Comparison of ENCODE assay signal across 19 cellular contexts in the genomic region with DNA sequence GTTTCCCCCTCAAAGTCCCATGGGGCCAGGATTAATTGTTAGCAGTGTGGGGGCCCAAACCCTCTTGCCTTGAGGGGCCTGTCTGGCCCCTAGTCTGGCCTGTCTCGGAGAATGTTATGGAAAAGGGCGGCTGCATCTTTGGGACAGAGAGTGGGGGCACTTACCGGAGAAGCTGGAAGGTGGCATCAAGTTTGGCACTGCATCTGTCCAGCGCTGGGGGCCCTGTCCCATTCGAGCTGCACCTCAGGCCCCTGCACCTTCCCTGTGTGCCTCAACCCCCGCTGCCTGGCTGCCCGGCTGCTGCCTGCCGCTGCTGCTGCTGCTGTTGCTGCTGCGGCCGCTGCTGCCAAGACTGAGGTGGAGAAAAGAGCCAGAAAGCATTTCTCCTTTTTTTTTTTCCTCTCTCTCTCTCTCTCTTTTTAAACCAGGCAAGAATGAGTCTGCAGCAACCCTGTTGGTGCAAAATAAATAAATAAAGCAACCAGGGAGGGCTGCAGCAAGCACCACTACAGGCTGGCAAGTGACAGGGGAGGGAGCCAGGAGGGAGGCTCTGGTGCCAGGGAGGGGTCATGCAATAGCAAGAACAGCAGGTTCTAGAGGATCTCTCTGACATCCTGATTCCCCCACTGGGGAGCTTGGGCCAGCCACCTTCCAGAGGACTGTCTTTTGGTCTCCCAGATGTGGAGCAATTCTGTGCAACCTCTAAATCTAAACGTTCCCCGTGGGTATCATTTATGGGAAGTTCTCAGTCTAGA. TPM values are rescaled to one million over a fixed set of nuclear protein-coding genes. Genes with fewer than 3 reads are reported as not detected.
"Had no signal": no experiment of that assay in that cellular context is flagged by ENCODE, and none has a peak within 500 bp of the region (broad histone marks: within the 10 kb centered on the region; RNA-seq: fewer than 3 reads in every experiment).

A gene with protein sequence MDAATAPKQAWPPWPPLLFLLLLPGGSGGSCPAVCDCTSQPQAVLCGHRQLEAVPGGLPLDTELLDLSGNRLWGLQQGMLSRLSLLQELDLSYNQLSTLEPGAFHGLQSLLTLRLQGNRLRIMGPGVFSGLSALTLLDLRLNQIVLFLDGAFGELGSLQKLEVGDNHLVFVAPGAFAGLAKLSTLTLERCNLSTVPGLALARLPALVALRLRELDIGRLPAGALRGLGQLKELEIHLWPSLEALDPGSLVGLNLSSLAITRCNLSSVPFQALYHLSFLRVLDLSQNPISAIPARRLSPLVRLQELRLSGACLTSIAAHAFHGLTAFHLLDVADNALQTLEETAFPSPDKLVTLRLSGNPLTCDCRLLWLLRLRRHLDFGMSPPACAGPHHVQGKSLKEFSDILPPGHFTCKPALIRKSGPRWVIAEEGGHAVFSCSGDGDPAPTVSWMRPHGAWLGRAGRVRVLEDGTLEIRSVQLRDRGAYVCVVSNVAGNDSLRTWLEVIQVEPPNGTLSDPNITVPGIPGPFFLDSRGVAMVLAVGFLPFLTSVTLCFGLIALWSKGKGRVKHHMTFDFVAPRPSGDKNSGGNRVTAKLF (minus strand): TSS at position 354 of the 755 bp plus-strand sequence. CDS start 2,715 bp downstream, outside the sequence.

- H3K9me3 Mint-ChIP-seq: activated B cell treated with CpG ODN at 0.5 μM for 24 hours; activated T-helper 1 cell treated with anti-CD3 and anti-CD28 coated beads, Interleukin-12 subunit alpha, Interleukin-12 subunit beta, Interleukin-2, Interleukin-4 antibody, amounts not matched to agents 30 ng/mL and 10 ng/mL and 1 ng/mL, durations not matched to agents 14 hours and 24 hours and 36 hours; central memory CD8-positive, alpha-beta T cell; mesothelial cell of epicardium; neural progenitor cell; stimulated activated naive B cell treated with anti-CD40 and anti-IgM and Interleukin-4, amounts not matched to agents 10 μg/mL and 1 μg/mL and 100 μg/mL, for 72 hours; T-helper 2 cell treated with Interferon-gamma antibody and Interleukin-4, amounts not matched to agents 5 μg/mL and 100 μg/mL, for 36 hours had no signal

- DNase-seq: activated B cell treated with CpG ODN at 0.5 μM for 24 hours; activated CD4-positive, alpha-beta T cell treated with anti-CD3 and anti-CD28 coated beads for 48 hours; activated naive CD4-positive, alpha-beta T cell treated with Interleukin-2 at 50 U/mL for 16 hours; anterior cingulate cortex; brain microvascular endothelial cell; cortex of kidney; effector CD4-positive, alpha-beta T cell; foreskin keratinocyte; lower lobe of right lung; ovary; stimulated activated CD4-positive, alpha-beta T cell treated with anti-CD3 and anti-CD28 coated beads, Interleukin-2, amount 100 ng/mL, for 48 hours; stimulated activated naive B cell treated with anti-CD40 and anti-IgM and Interleukin-4, amounts not matched to agents 10 μg/mL and 1 μg/mL and 100 μg/mL, for 72 hours; transverse colon had no signal

- H3K36me3 ChIP-seq: brain microvascular endothelial cell, lower lobe of right lung, neural progenitor cell, ovary, transverse colon, vagina had no signal

- H3K27ac ChIP-seq: brain microvascular endothelial cell, foreskin keratinocyte, lower lobe of right lung, neural progenitor cell, ovary, transverse colon, vagina had no signal

- H3K9me3 ChIP-seq: lower lobe of right lung, ovary, transverse colon, vagina had no signal

- H3K27me3 ChIP-seq: neural progenitor cell, ovary, vagina had no signal

- H3K4me3 ChIP-seq: lower lobe of right lung, neural progenitor cell, ovary, transverse colon, vagina had no signal

- H3K4me1 ChIP-seq: foreskin keratinocyte, lower lobe of right lung, neural progenitor cell, transverse colon, vagina had no signal

- H3K4me3 Mint-ChIP-seq: activated B cell treated with CpG ODN at 0.5 μM for 24 hours; activated T-helper 1 cell treated with anti-CD3 and anti-CD28 coated beads, Interleukin-12 subunit alpha, Interleukin-12 subunit beta, Interleukin-2, Interleukin-4 antibody, amounts not matched to agents 30 ng/mL and 10 ng/mL and 1 ng/mL, durations not matched to agents 14 hours and 24 hours and 36 hours; central memory CD8-positive, alpha-beta T cell; mesothelial cell of epicardium; neural progenitor cell; stimulated activated naive B cell treated with anti-CD40 and anti-IgM and Interleukin-4, amounts not matched to agents 10 μg/mL and 1 μg/mL and 100 μg/mL, for 72 hours; T-helper 2 cell treated with Interferon-gamma antibody and Interleukin-4, amounts not matched to agents 5 μg/mL and 100 μg/mL, for 36 hours had no signal

- H3K36me3 Mint-ChIP-seq: mesothelial cell of epicardium; neural progenitor cell; stimulated activated naive B cell treated with anti-CD40 and anti-IgM and Interleukin-4, amounts not matched to agents 10 μg/mL and 1 μg/mL and 100 μg/mL, for 72 hours had no signal

- H3K27ac Mint-ChIP-seq: activated B cell treated with CpG ODN at 0.5 μM for 24 hours; activated T-helper 1 cell treated with anti-CD3 and anti-CD28 coated beads, Interleukin-12 subunit alpha, Interleukin-12 subunit beta, Interleukin-2, Interleukin-4 antibody, amounts not matched to agents 30 ng/mL and 10 ng/mL and 1 ng/mL, durations not matched to agents 14 hours and 24 hours and 36 hours; mesothelial cell of epicardium; neural progenitor cell; stimulated activated naive B cell treated with anti-CD40 and anti-IgM and Interleukin-4, amounts not matched to agents 10 μg/mL and 1 μg/mL and 100 μg/mL, for 72 hours; T-helper 2 cell treated with Interferon-gamma antibody and Interleukin-4, amounts not matched to agents 5 μg/mL and 100 μg/mL, for 36 hours had no signal

- ATAC-seq: foreskin keratinocyte; lower lobe of right lung; stimulated activated naive B cell treated with anti-CD40 and anti-IgM and Interleukin-4, amounts not matched to agents 10 μg/mL and 1 μg/mL and 100 μg/mL, for 72 hours had no signal

RNA-seq across cellular contexts. Expression of the gene that starts here (rescaled TPM):
- total RNA-seq: activated B cell treated with CpG ODN at 0.5 μM for 24 hours, foreskin keratinocyte, mesothelial cell of epicardium had no signal
- polyA plus RNA-seq: foreskin keratinocyte, ovary had no signal
